ENCODE assay signal across 27 cellular contexts in the genomic region with DNA sequence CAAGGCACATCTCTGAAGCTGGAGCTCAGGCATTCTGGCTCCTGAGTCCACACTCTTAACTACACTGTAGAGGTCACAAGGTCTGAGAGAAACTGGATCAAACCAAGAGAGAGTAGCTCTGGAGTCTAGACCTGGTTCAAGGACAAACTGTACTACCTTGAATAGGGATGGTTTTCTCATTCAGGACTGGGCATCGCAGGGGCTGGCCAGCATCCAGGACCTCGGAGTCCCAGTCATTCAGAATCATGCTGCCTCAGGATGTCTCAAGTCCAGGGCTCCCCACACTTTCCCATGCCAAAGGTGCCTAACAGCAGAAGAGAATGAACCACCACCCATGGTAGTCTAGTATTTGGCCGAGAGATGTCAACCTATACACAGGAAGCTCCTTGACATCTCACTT. TPM values are rescaled to one million over a fixed set of nuclear protein-coding genes. Genes with fewer than 3 reads are reported as not detected.
"Had no signal": no experiment of that assay in that cellular context is flagged by ENCODE, and none has a peak within 500 bp of the region (broad histone marks: within the 10 kb centered on the region; RNA-seq: fewer than 3 reads in every experiment).

No MANE protein-coding gene starts in this region.

- H3K27ac ChIP-seq: stomach, suprapubic skin, testis, thoracic aorta, thyroid gland, tibial artery, tibial nerve, transverse colon, upper lobe of left lung, upper lobe of right lung, uterus, vagina had no signal

- H3K27me3 Mint-ChIP-seq: stimulated activated naive CD8-positive, alpha-beta T cell treated with anti-CD3 and anti-CD28 coated beads, Interleukin-15, amount 100 ng/mL, for 72 hours; stimulated activated naive CD8-positive, alpha-beta T cell treated with anti-CD3 and anti-CD28 coated beads, Interleukin-15, Interleukin-2, amounts not matched to agents 100 ng/mL and 50 ng/mL, for 24 hours had no signal

- DNase-seq: stimulated activated CD4-positive, alpha-beta T cell treated with anti-CD3 and anti-CD28 coated beads, Interleukin-2, amount 100 ng/mL, for 48 hours; stimulated activated CD4-positive, alpha-beta T cell treated with anti-CD3 and anti-CD28 coated beads, Interleukin-4, amount 100 ng/mL, for 1 hour; stimulated activated CD4-positive, alpha-beta T cell treated with anti-CD3 and anti-CD28 coated beads, Interleukin-4, amount 100 ng/mL, for 24 hours; stimulated activated CD4-positive, alpha-beta T cell treated with anti-CD3 and anti-CD28 coated beads, Interleukin-4, amount 100 ng/mL, for 4 hours; stimulated activated CD8-positive, alpha-beta memory T cell treated with anti-CD3 and anti-CD28 coated beads, Interleukin-4, amount 100 ng/mL, for 48 hours; stimulated activated naive B cell treated with anti-CD40 and anti-IgM and Interleukin-4, amounts not matched to agents 10 μg/mL and 1 μg/mL and 100 μg/mL, for 72 hours; stimulated activated naive CD4-positive, alpha-beta T cell; stimulated activated naive CD4-positive, alpha-beta T cell treated with Interleukin-2 at 50 U/mL for 16 hours; stimulated activated naive CD8-positive, alpha-beta T cell treated with anti-CD3 and anti-CD28 coated beads, Interleukin-15, amount 100 ng/mL, for 72 hours; stimulated activated naive CD8-positive, alpha-beta T cell treated with anti-CD3 and anti-CD28 coated beads, Interleukin-15, Interleukin-2, amounts not matched to agents 100 U/mL and 50 U/mL, for 24 hours; stomach; substantia nigra; testis; tibial artery; transverse colon; trophoblast cell; upper lobe of left lung; upper lobe of right lung; uterus had no signal

- H3K4me1 ChIP-seq: stomach, suprapubic skin, testis, thyroid gland, tibial artery, tibial nerve, transverse colon, upper lobe of left lung, upper lobe of right lung, uterus, vagina had no signal

- H3K9me3 ChIP-seq: stomach, suprapubic skin, testis, thoracic aorta, thyroid gland, tibial artery, tibial nerve, transverse colon, upper lobe of left lung, upper lobe of right lung, uterus, vagina had no signal

- H3K9me3 Mint-ChIP-seq: stimulated activated effector memory CD8-positive, alpha-beta T cell treated with anti-CD3 and anti-CD28 coated beads, Interleukin-12 subunit alpha, Interleukin-12 subunit beta, amount 100 ng/mL, for 72 hours; stimulated activated naive CD8-positive, alpha-beta T cell treated with anti-CD3 and anti-CD28 coated beads, Interleukin-15, amount 100 ng/mL, for 72 hours; stimulated activated naive CD8-positive, alpha-beta T cell treated with anti-CD3 and anti-CD28 coated beads, Interleukin-15, Interleukin-2, amounts not matched to agents 100 ng/mL and 50 ng/mL, for 24 hours had no signal

- H3K27ac Mint-ChIP-seq: stimulated activated effector memory CD8-positive, alpha-beta T cell treated with anti-CD3 and anti-CD28 coated beads, Interleukin-12 subunit alpha, Interleukin-12 subunit beta, amount 100 ng/mL, for 72 hours; stimulated activated memory B cell treated with anti-CD40 and anti-IgM and Interleukin-4, amounts not matched to agents 10 μg/mL and 1 μg/mL and 100 μg/mL, for 72 hours; stimulated activated naive B cell treated with anti-CD40 and anti-IgM and Interleukin-4, amounts not matched to agents 10 μg/mL and 1 μg/mL and 100 μg/mL, for 72 hours; stimulated activated naive CD8-positive, alpha-beta T cell treated with anti-CD3 and anti-CD28 coated beads, Interleukin-15, Interleukin-2, amounts not matched to agents 100 ng/mL and 50 ng/mL, for 24 hours had no signal

- H3K4me3 Mint-ChIP-seq: stimulated activated effector memory CD8-positive, alpha-beta T cell treated with anti-CD3 and anti-CD28 coated beads, Interleukin-12 subunit alpha, Interleukin-12 subunit beta, amount 100 ng/mL, for 72 hours; stimulated activated memory B cell treated with anti-CD40 and anti-IgM and Interleukin-4, amounts not matched to agents 10 μg/mL and 1 μg/mL and 100 μg/mL, for 72 hours; stimulated activated naive B cell treated with anti-CD40 and anti-IgM and Interleukin-4, amounts not matched to agents 10 μg/mL and 1 μg/mL and 100 μg/mL, for 72 hours; stimulated activated naive CD8-positive, alpha-beta T cell treated with anti-CD3 and anti-CD28 coated beads, Interleukin-15, amount 100 ng/mL, for 72 hours; stimulated activated naive CD8-positive, alpha-beta T cell treated with anti-CD3 and anti-CD28 coated beads, Interleukin-15, Interleukin-2, amounts not matched to agents 100 ng/mL and 50 ng/mL, for 24 hours had no signal

- H3K36me3 Mint-ChIP-seq: stimulated activated effector memory CD8-positive, alpha-beta T cell treated with anti-CD3 and anti-CD28 coated beads, Interleukin-12 subunit alpha, Interleukin-12 subunit beta, amount 100 ng/mL, for 72 hours had no signal

- H3K4me3 ChIP-seq: stomach, suprapubic skin, testis, thoracic aorta, thyroid gland, tibial artery, tibial nerve, transverse colon, upper lobe of left lung, upper lobe of right lung, uterus, vagina had no signal

- H3K36me3 ChIP-seq: stomach, suprapubic skin, thoracic aorta, thyroid gland, tibial nerve, transverse colon, upper lobe of left lung, upper lobe of right lung, uterus, vagina had no signal

- H3K27me3 ChIP-seq: stomach, suprapubic skin, testis, thyroid gland, tibial artery, tibial nerve, transverse colon, upper lobe of left lung, upper lobe of right lung, uterus, vagina had no signal

- ATAC-seq: stimulated activated naive B cell treated with anti-CD40 and anti-IgM and Interleukin-4, amounts not matched to agents 10 μg/mL and 1 μg/mL and 100 μg/mL, for 72 hours; stimulated activated naive CD8-positive, alpha-beta T cell treated with anti-CD3 and anti-CD28 coated beads, Interleukin-15, amount 100 ng/mL, for 72 hours; stimulated activated naive CD8-positive, alpha-beta T cell treated with anti-CD3 and anti-CD28 coated beads, Interleukin-15, Interleukin-2, amounts not matched to agents 100 U/mL and 50 U/mL, for 24 hours; upper lobe of right lung had no signal

- H3K4me1 Mint-ChIP-seq: stimulated activated naive CD8-positive, alpha-beta T cell treated with anti-CD3 and anti-CD28 coated beads, Interleukin-15, amount 100 ng/mL, for 72 hours had no signal

RNA-seq across cellular contexts. Expression of gene PLEKHD1, which starts 13.1 kb away (rescaled TPM):
- total RNA-seq: tibial nerve, vagina had no signal
